ENCODE assay signal across 18 cellular contexts in the genomic region with DNA sequence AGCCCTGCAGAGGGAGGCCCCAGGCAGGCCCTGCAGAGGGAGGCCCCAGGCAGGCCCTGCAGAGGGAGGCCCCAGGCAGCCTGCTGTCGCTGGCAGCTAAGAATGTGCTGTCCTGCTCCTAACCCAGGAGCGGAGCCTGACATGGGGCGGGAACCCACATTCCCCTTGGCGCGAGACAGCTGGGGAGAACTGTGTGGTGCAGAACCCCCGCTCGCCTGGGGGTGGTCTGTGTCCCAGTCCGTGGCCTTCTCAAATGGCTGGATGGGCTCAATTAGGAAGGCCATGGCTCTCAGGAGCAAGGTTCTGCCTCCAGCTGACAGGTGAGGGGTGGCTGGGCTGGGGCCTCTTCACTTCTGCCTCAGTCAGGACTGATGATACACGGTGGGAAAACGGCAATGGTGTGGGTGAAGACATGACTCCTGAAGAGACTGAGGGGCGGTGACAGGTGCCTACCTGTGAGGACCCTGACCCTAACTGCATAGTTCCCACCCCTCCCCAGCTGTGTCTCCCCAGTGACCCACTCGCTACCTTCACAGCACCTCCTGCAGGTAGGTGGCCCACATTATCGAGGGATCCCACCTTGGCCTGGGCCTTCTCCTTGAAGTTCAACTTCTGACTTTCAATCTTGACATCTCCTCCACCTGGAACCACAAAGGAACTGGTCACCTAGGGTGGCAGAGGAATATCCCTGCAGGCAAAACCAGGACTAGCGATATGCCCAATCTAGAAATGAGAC. TPM values are rescaled to one million over a fixed set of nuclear protein-coding genes. Genes with fewer than 3 reads are reported as not detected.
DNase-seq lines count a peak whose midpoint lies in the region; FAIRE-seq and TF ChIP-seq lines count a peak whose summit lies in the region.
"Had no signal": no experiment of that assay in that cellular context is flagged by ENCODE, and none has a peak within 500 bp of the region (broad histone marks: within the 10 kb centered on the region; RNA-seq: fewer than 3 reads in every experiment).

No MANE protein-coding gene starts in this region.

- H3K4me2 ChIP-seq in DOHH2 (ENCODE audit: low read length), result no peak overlapping the region
- H3K4me2 ChIP-seq: BLaER1, PC-9 had no signal

- no peaks in the 10 kb centered on the region for H3K9me3 ChIP-seq in DOHH2 (ENCODE audit: control insufficient read depth, insufficient read depth, low read length)
- no peaks in the 10 kb centered on the region for H3K9me3 ChIP-seq in MG63
- H3K9me3 ChIP-seq: BLaER1 had no signal

- H3K36me3 Mint-ChIP-seq in HFFc6 (ENCODE audit: low read depth), result peaks cover 27% of the 10 kb centered on the region; the same call in 1 of the 2 replicates

- peak overlapping the region; percentile 23; the same call in 1 of the 2 replicates for H3K27ac Mint-ChIP-seq in HFFc6

- peaks cover 26% of the 10 kb centered on the region for H3K36me3 ChIP-seq in DOHH2 (ENCODE audit: control insufficient read depth, low read length)
- H3K36me3 ChIP-seq in bronchial epithelial cell (ENCODE audit: control insufficient read depth, insufficient read depth, low read length), result peaks cover 28% of the 10 kb centered on the region
- H3K36me3 ChIP-seq in MG63, result peaks cover 14% of the 10 kb centered on the region

- no peaks in the 10 kb centered on the region for H3K9me3 Mint-ChIP-seq in HFFc6

- no peak overlapping the region for H3K27ac ChIP-seq in DOHH2 (ENCODE audit: low read depth, low read length)
- H3K27ac ChIP-seq: BLaER1, PC-9 had no signal

- peak; percentile 70 for FAIRE-seq in bronchial epithelial cell (lab: Jason Lieb, UNC)
- FAIRE-seq: H1 had no signal

- H3K27me3 Mint-ChIP-seq in HFFc6 (ENCODE audit: insufficient read depth), result peaks cover 24% of the 10 kb centered on the region

- no peaks in the 10 kb centered on the region for H3K4me1 Mint-ChIP-seq in HFFc6 (ENCODE audit: low read depth)

- H3K9me2 ChIP-seq in DOHH2 (replicated peaks; ENCODE audit: control insufficient read depth, low read length), result no peaks in the 10 kb centered on the region

- peak; percentile 32 for TF ChIP-seq CTCF in DOHH2 (IDR thresholded peaks at IDR 0.05; ENCODE audit: low read depth, low read length, poor library complexity, severe bottlenecking)
- TF ChIP-seq CTCF in HFFc6 (IDR thresholded peaks at IDR 0.05), result peak; percentile 20; the same call in 1 of the 2 replicates
- peak; percentile 7 for TF ChIP-seq CTCF in bronchial epithelial cell (IDR thresholded peaks at IDR 0.05; ENCODE audit: insufficient read depth, low read length, severe bottlenecking)

- 0 out of 2 replicates have a peak, but pooled peaks cover 6% of the 10 kb centered on the region for H4K20me1 ChIP-seq in DOHH2 (ENCODE audit: control insufficient read depth, insufficient read depth, low read depth, low read length)

- H3K4me1 ChIP-seq in DOHH2 (ENCODE audit: control insufficient read depth, low read length), result no peaks in the 10 kb centered on the region

- intact Hi-C loops in posterior vena cava (cut with DNase I), result no loop called here

- no peak overlapping the region for H3K4me3 Mint-ChIP-seq in HFFc6

- H3K79me2 ChIP-seq in DOHH2 (ENCODE audit: control insufficient read depth, low read length), result no peaks in the 10 kb centered on the region

- H3K27me3 ChIP-seq in DOHH2 (ENCODE audit: control insufficient read depth, low read length) (no peaks in the 10 kb centered on the region), bronchial epithelial cell (ENCODE audit: control insufficient read depth, insufficient read depth, low read length) (no peaks in the 10 kb centered on the region), MG63 (no peaks in the 10 kb centered on the region)
- H3K27me3 ChIP-seq: BLaER1 had no signal

- H3K4me3 ChIP-seq in DOHH2 (ENCODE audit: low read length) (no peak overlapping the region), bronchial epithelial cell (ENCODE audit: low read depth, low read length) (no peak overlapping the region), MG63 (no peak overlapping the region)
- H3K4me3 ChIP-seq: BLaER1, PC-9 had no signal

- peaks cover 5% of the 10 kb centered on the region; the same call in 1 of the 2 replicates for H3F3A ChIP-seq in DOHH2 (ENCODE audit: control insufficient read depth, insufficient read depth)

- DNase-seq in HFFc6 (no peak), bronchial epithelial cell (ENCODE audit: low read depth) (no peak), posterior vena cava (ENCODE audit: low spot score) (peak; percentile 77), MG63 (no peak), UCSD-AML1 (lab: John Stamatoyannopoulos, UW; ENCODE audit: unreplicated experiment) (no peak), AML-193 (lab: John Stamatoyannopoulos, UW) (no peak)
- DNase-seq: DMS 273 treated with DMSO at 0.1 percent for 48 hours; KG1; NCI-H1105; NCI-H1694 treated with DMSO at 0.1 percent for 48 hours; NCI-H345; NCI-H526 treated with DMSO at 0.1 percent for 48 hours; NK-92 treated with Interleukin-12 subunit alpha and Interleukin-12 subunit beta, amount 100 ng/mL, for 24 hours; PC-9; SHP77 had no signal

RNA-seq across cellular contexts. Expression of a gene that starts 52.0 kb away (rescaled TPM):
- 10 to 100 TPM; 54.1 to 64.0 (median 58.4) TPM for total RNA-seq in HFFc6 (2021; fragmentation: NEBNext Ultra II Directional; extraction: Animal tissue kit (Norgen Biotek cat#: 25700))
- total RNA-seq in bronchial epithelial cell (53.2 and 57.2 TPM in 2 replicates), posterior vena cava (10 to 100 TPM; 41.0 to 41.4 TPM)
- total RNA-seq in MG63 (2014; rRNA removed; shearing (Covaris generic); ENCODE audit: low replicate concordance), result 32.9 and 60.1 TPM in 2 replicates
